ENCODE assay signal across 1 cellular context in genomic region chr2:53445376-53446072, GRCh38.
TF ChIP-seq lines count a peak whose summit lies in the region.

No MANE protein-coding gene starts in this region.

TF ChIP-seq in GM12878, 131 proteins besides CTCF, POLR2A, EP300 and RAD21:
- TF ChIP-seq RB1 (IDR thresholded peaks at IDR 0.05; ENCODE audit: borderline replicate concordance): no peak
- TF ChIP-seq PKNOX1 (IDR thresholded peaks at IDR 0.05): no peak
- no peak for TF ChIP-seq ZNF592 (IDR thresholded peaks at IDR 0.05)
- no peak for TF ChIP-seq CREB1 (IDR thresholded peaks at IDR 0.05; ENCODE audit: low read depth)
- no peak for TF ChIP-seq PAX8 (IDR thresholded peaks at IDR 0.05)
- TF ChIP-seq NFYA (IDR thresholded peaks at IDR 0.05; ENCODE audit: borderline replicate concordance, low read depth, low read length): no peak
- no peak for TF ChIP-seq EZH2 (IDR thresholded peaks at IDR 0.05; ENCODE audit: borderline replicate concordance, control insufficient read depth, low read depth, low read length)
- TF ChIP-seq PAX5 (IDR thresholded peaks at IDR 0.05; ENCODE audit: borderline replicate concordance, low read depth, low read length): no peak
- TF ChIP-seq HDAC2 (IDR thresholded peaks at IDR 0.05): no peak
- no peak for TF ChIP-seq IKZF2 (IDR thresholded peaks at IDR 0.05)
